ENCODE assay signal across 12 cellular contexts in genomic region chr2:234146087-234146826, GRCh38.
DNase-seq lines count a peak whose midpoint lies in the region; ATAC-seq lines count a peak whose summit lies in the region.
"Had no signal": no experiment of that assay in that cellular context is flagged by ENCODE, and none has a peak within 500 bp of the region (broad histone marks: within the 10 kb centered on the region; RNA-seq: fewer than 3 reads in every experiment).

No MANE protein-coding gene starts in this region.

- H3K27ac ChIP-seq in BLaER1, result peak overlapping the region; percentile 97
- H3K27ac ChIP-seq: upper lobe of right lung had no signal

- no peak for ATAC-seq in GM21447 (IDR thresholded peaks at IDR 0.05; ENCODE audit: unreplicated experiment)
- ATAC-seq: upper lobe of right lung had no signal

- H3K4me3 ChIP-seq in BLaER1 (peak overlapping the region; percentile 16), adipocyte (ENCODE audit: low read length) (no peak overlapping the region)
- H3K4me3 ChIP-seq: upper lobe of right lung had no signal

- peaks cover 43% of the 10 kb centered on the region for H3K36me3 ChIP-seq in BLaER1
- no peaks in the 10 kb centered on the region for H3K36me3 ChIP-seq in adipocyte (ENCODE audit: control insufficient read depth, insufficient read depth, low read length, severe bottlenecking)
- H3K36me3 ChIP-seq: upper lobe of right lung had no signal

- no peaks in the 10 kb centered on the region for H4K20me1 ChIP-seq in BLaER1

- H3K9ac ChIP-seq in BLaER1 (peak overlapping the region; percentile 85), adipocyte (ENCODE audit: low read length) (no peak overlapping the region)

- H3K4me1 ChIP-seq in BLaER1, result peaks cover 100% of the 10 kb centered on the region
- no peaks in the 10 kb centered on the region for H3K4me1 ChIP-seq in adipocyte (ENCODE audit: control insufficient read depth, insufficient read depth, low read length)

- peak overlapping the region; percentile 97 for H3K4me2 ChIP-seq in BLaER1

- H3K27me3 ChIP-seq in BLaER1 (no peaks in the 10 kb centered on the region), adipocyte (replicated peaks; ENCODE audit: control insufficient read depth, insufficient read depth, low read length) (no peaks in the 10 kb centered on the region)
- H3K27me3 ChIP-seq: upper lobe of right lung had no signal

- DNase-seq in HT1080 (ENCODE audit: low read depth) (peak; percentile 98), adipocyte (ENCODE audit: low read depth) (peak; percentile 33), kidney tubule cell (ENCODE audit: low spot score) (peak; percentile 98), ureter (ENCODE audit: low spot score) (no peak), cerebellum (ENCODE audit: low spot score) (no peak), NCI-H128 (lab: John Stamatoyannopoulos, UW; ENCODE audit: unreplicated experiment) (no peak)
- DNase-seq: GOT3, KG1, SHP77 treated with DMSO at 0.1 percent for 48 hours, upper lobe of right lung had no signal

- H3K9me3 ChIP-seq in BLaER1 (peaks cover 42% of the 10 kb centered on the region), adipocyte (ENCODE audit: control insufficient read depth, low read length) (peaks cover 7% of the 10 kb centered on the region)
- H3K9me3 ChIP-seq: upper lobe of right lung had no signal

Comparison
In these comparisons a context has a peak if more than half of its experiments do, and no peak if none do; other contexts are left out.
1. DNase-seq: peak in HT1080 (single experiment), adipocyte (single experiment) and kidney tubule cell (single experiment); none in ureter (single experiment), cerebellum (single experiment) and NCI-H128 (single experiment).